Comparison of ENCODE assay signal across 16 cellular contexts in genomic region chr19:7265963-7266362, GRCh38.
A peak's percentile ranks its signal among the peaks of the same experiment; 100 is the strongest.
DNase-seq lines count a peak whose midpoint lies in the region; ATAC-seq, FAIRE-seq and TF ChIP-seq lines count a peak whose summit lies in the region.
"Had no signal": no experiment of that assay in that cellular context is flagged by ENCODE, and none has a peak within 500 bp of the region (broad histone marks: within the 10 kb centered on the region; RNA-seq: fewer than 3 reads in every experiment).

No MANE protein-coding gene starts in this region.

- H3K4me2 ChIP-seq in parathyroid adenoma (ENCODE audit: low read length): peak overlapping the region; percentile 9

- H3K4me3 ChIP-seq in parathyroid adenoma (ENCODE audit: low read depth, low read length) (no peak overlapping the region), brain microvascular endothelial cell (ENCODE audit: low read depth, low read length) (no peak overlapping the region)
- H3K4me3 ChIP-seq: coronary artery, K562 had no signal

- no peaks in the 10 kb centered on the region for H3K36me3 ChIP-seq in parathyroid adenoma (ENCODE audit: control insufficient read depth, insufficient read depth, low read length)
- no peaks in the 10 kb centered on the region for H3K36me3 ChIP-seq in brain microvascular endothelial cell (replicated peaks)

- H3K27me3 ChIP-seq in parathyroid adenoma (ENCODE audit: control insufficient read depth, insufficient read depth, low read length): no peaks in the 10 kb centered on the region
- H3K27me3 ChIP-seq in brain microvascular endothelial cell (replicated peaks): no peaks in the 10 kb centered on the region

- peaks cover 39% of the 10 kb centered on the region for H3K79me2 ChIP-seq in parathyroid adenoma

- H2AFZ ChIP-seq in parathyroid adenoma: no peak overlapping the region

- DNase-seq in NOMO-1 (lab: John Stamatoyannopoulos, UW; ENCODE audit: unreplicated experiment in 2 of 2) (peak; percentile 64 to 65), NCI-H2171 treated with DMSO at 0.1 percent for 48 hours (lab: John Stamatoyannopoulos, UW) (no peak), brain microvascular endothelial cell (no peak)
- DNase-seq in activated T-cell treated with anti-CD3 and anti-CD28 coated beads, Interleukin-2, amount 50 U/mL, for 1 hour: no peak
- DNase-seq: activated CD4-positive, alpha-beta T cell treated with anti-CD3 and anti-CD28 coated beads, Interleukin-2, amount 50 U/mL, for 1 hour; amniotic stem cell; NCI-H1436 treated with DMSO at 0.1 percent for 48 hours; NCI-H69; stimulated activated naive B cell treated with anti-CD40 and anti-IgM and Interleukin-4, amounts not matched to agents 10 μg/mL and 1 μg/mL and 100 μg/mL, for 72 hours had no signal

- ATAC-seq in GM19023 (IDR thresholded peaks at IDR 0.05; ENCODE audit: unreplicated experiment): no peak
- ATAC-seq: K562; natural killer cell treated with Interleukin-12 subunit alpha and Interleukin-12 subunit beta and Interleukin-15 and Interleukin-18, amount 100 ng/mL, for 72 hours; stimulated activated naive B cell treated with anti-CD40 and anti-IgM and Interleukin-4, amounts not matched to agents 10 μg/mL and 1 μg/mL and 100 μg/mL, for 72 hours had no signal

- no peaks in the 10 kb centered on the region for H3K4me1 ChIP-seq in parathyroid adenoma

- no peak overlapping the region for H3K9ac ChIP-seq in parathyroid adenoma

- peak overlapping the region; percentile 58 for H3K27ac ChIP-seq in 22Rv1
- H3K27ac ChIP-seq in parathyroid adenoma: no peak overlapping the region
- H3K27ac ChIP-seq in brain microvascular endothelial cell: no peak overlapping the region
- H3K27ac ChIP-seq: coronary artery had no signal

- no peaks in the 10 kb centered on the region for H3K9me3 ChIP-seq in parathyroid adenoma (ENCODE audit: control insufficient read depth, low read length)

- in situ Hi-C loops in brain microvascular endothelial cell (cut with HindIII; ENCODE audit: low pct_ligation_motif_present, low sequenced_read_pairs): no loop called here

- peak; percentile 48 for FAIRE-seq in endometrium (lab: Jason Lieb, UNC)
- FAIRE-seq: K562 had no signal

- TF ChIP-seq CTCF in 22Rv1 (IDR thresholded peaks at IDR 0.05) (no peak), parathyroid adenoma (IDR thresholded peaks at IDR 0.05) (no peak), brain microvascular endothelial cell (IDR thresholded peaks at IDR 0.05; ENCODE audit: low read depth, low read length, missing control alignments) (no peak)

Comparison
In these comparisons a context has a peak if more than half of its experiments do, and no peak if none do; other contexts are left out.
1. DNase-seq: peak in NOMO-1 (2 of 2); none in NCI-H2171 treated with DMSO at 0.1 percent for 48 hours (single experiment), activated T-cell treated with anti-CD3 and anti-CD28 coated beads, Interleukin-2, amount 50 U/mL, for 1 hour (single experiment) and brain microvascular endothelial cell (single experiment).